ENCODE assay signal across 8 cellular contexts in the genomic region with DNA sequence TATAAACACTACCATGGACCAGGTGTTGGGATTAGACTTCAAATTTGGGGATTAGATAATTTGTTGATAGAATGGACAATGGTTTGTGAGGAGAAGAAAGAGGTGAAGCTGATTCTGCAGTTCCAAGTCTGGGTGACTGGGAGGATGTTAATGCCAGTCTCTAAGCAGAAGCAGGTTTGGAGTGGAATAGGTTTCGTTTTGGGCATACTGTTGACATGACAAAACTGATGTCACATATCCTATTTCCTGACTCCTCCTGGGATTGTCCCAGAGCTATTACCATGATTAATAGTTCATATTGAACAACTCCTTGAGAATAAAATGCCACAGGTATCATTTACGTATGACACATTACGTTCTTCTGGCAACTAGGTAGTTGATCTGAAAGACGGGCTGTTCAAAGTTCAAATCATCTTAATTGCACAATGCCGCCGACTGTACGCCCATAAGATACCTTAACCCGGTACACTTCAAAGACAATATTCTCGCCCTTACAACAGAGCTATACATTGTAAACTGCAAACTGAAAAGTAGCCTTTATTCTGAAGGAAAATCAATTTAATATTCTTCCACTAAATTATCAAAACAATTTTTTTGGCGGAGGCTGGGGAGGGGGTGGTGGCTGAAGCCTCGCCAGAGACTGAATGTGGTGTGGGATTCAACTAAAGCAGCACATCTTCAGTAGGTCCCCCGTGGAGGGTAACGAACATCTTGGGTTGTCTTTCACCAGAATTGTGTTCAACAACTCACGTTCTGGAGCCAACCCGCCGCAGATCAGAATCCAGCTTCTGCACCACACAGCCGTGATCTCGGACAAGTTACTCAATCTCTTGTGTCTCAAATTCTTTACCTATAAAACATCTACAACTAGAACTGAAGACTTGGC. TPM values are rescaled to one million over a fixed set of nuclear protein-coding genes. Genes with fewer than 3 reads are reported as not detected.
DNase-seq lines count a peak whose midpoint lies in the region; ATAC-seq and TF ChIP-seq lines count a peak whose summit lies in the region.

No MANE protein-coding gene starts in this region.

- WGBS in HUES64, result 94% methylated on average over 18 of the region's 18 CpGs
- WGBS in lung, 2 donors, result 88 to 90% methylated on average over 18 of the region's 18 CpGs

- no peak for TF ChIP-seq CTCF in A673 (conservative IDR thresholded peaks at IDR 0.05; ENCODE audit: low read depth, low read length)
- no peak for TF ChIP-seq CTCF in lung (IDR thresholded peaks at IDR 0.05; ENCODE audit: control extremely low read depth, extremely low read depth)
- no peak for TF ChIP-seq CTCF in upper lobe of right lung (IDR thresholded peaks at IDR 0.05)
- no peak for TF ChIP-seq CTCF in BE2C (IDR thresholded peaks at IDR 0.05; ENCODE audit: low read depth, low read length)

- H3K27me3 ChIP-seq in A673 (replicated peaks; ENCODE audit: insufficient read depth, low read depth, low read length, poor library complexity), result no peaks in the 10 kb centered on the region
- H3K27me3 ChIP-seq in HUES64 (ENCODE audit: insufficient read depth, low read length), result no peaks in the 10 kb centered on the region
- no peaks in the 10 kb centered on the region for H3K27me3 ChIP-seq in lung (ENCODE audit: control insufficient read depth, insufficient read depth)
- no peaks in the 10 kb centered on the region for H3K27me3 ChIP-seq in upper lobe of right lung
- no peaks in the 10 kb centered on the region for H3K27me3 ChIP-seq in BE2C

- peak overlapping the region; percentile 93 for H3K27ac ChIP-seq in A673 (ENCODE audit: low read depth, low read length, poor library complexity, severe bottlenecking)
- H3K27ac ChIP-seq in HUES64 (ENCODE audit: low read depth, low read length), result peak overlapping the region; percentile 95
- peak overlapping the region; percentile 88 for H3K27ac ChIP-seq in angular gyrus (ENCODE audit: low read depth, low read length)
- peak overlapping the region; percentile 37 to 90 for H3K27ac ChIP-seq in lung (ENCODE audit: low read depth in 1 of 2, low read length in 1 of 2)
- peak overlapping the region; percentile 94 for H3K27ac ChIP-seq in upper lobe of right lung

- H3K9me3 ChIP-seq in A673 (ENCODE audit: low read depth, low read length, poor library complexity, severe bottlenecking) (no peaks in the 10 kb centered on the region), HUES64 (ENCODE audit: insufficient read depth, low read depth, low read length) (no peaks in the 10 kb centered on the region), lung (ENCODE audit: control insufficient read depth in 2 of 2, insufficient read depth in 1 of 2, low read length in 1 of 2) (no peaks in the 10 kb centered on the region), upper lobe of right lung (no peaks in the 10 kb centered on the region), BE2C (no peaks in the 10 kb centered on the region)

- H3K4me3 ChIP-seq in A673 (ENCODE audit: low read depth, low read length, poor library complexity, severe bottlenecking) (peak overlapping the region; percentile 90), HUES64 (ENCODE audit: low read length) (peak overlapping the region; percentile 93), lung (no peak overlapping the region), upper lobe of right lung (peak overlapping the region; percentile 71), BE2C (ENCODE audit: low read depth, low read length) (no peak overlapping the region)

- intact Hi-C loops in A673 (cut with micrococcal nuclease; ENCODE audit: unreplicated experiment) (loop anchor here (2.0 to 5.0 kb wide), 2 partner anchors 57 to 97 kb away; partner anchors contain the start of gene KAT2B), upper lobe of right lung (cut with DNase I) (no loop called here)

- H3K36me3 ChIP-seq in A673 (ENCODE audit: insufficient read depth, low read length, poor library complexity, severe bottlenecking) (peaks cover 2% of the 10 kb centered on the region), HUES64 (ENCODE audit: insufficient read depth, low read length) (peaks cover 3% of the 10 kb centered on the region; the same call in 1 of the 2 replicates), lung (ENCODE audit: control insufficient read depth in 2 of 2, insufficient read depth in 2 of 2, low read length in 2 of 2) (no peaks in the 10 kb centered on the region), upper lobe of right lung (peaks cover 3% of the 10 kb centered on the region), BE2C (no peaks in the 10 kb centered on the region)

- no TSS peak for BruUV-seq in A673 (replicated peaks; lab: Mats Ljungman, UMichigan)

- CTCF ChIA-PET in A673 (lab: Charles Lee), result no interaction called here

- peaks cover 7% of the 10 kb centered on the region for H3K4me1 ChIP-seq in A673 (ENCODE audit: insufficient read depth, low read length, poor library complexity, severe bottlenecking)
- peaks cover 26% of the 10 kb centered on the region for H3K4me1 ChIP-seq in HUES64 (ENCODE audit: insufficient read depth, low read length)
- peaks cover 2 to 14% of the 10 kb centered on the region in 2 donors for H3K4me1 ChIP-seq in lung (ENCODE audit: control insufficient read depth in 2 of 2, insufficient read depth in 2 of 2, low read length in 2 of 2)
- peaks cover 35% of the 10 kb centered on the region for H3K4me1 ChIP-seq in upper lobe of right lung
- H3K4me1 ChIP-seq in BE2C, result no peaks in the 10 kb centered on the region

- ATAC-seq in lung (ENCODE audit: insufficient read depth, low FRiP score) (no peak), upper lobe of right lung (no peak), GM19463 (IDR thresholded peaks at IDR 0.05; ENCODE audit: unreplicated experiment) (no peak)

- POLR2A ChIA-PET in A673 (lab: Charles Lee; ENCODE audit: low non-redundant PET), result no interaction called here

- H3K9ac ChIP-seq in HUES64 (ENCODE audit: low read depth, low read length), result peak overlapping the region; percentile 95

- DNase-seq in A673 (ENCODE audit: low spot score), result peak; percentile 3
- DNase-seq in lung (ENCODE audit: low spot score), result no peak
- DNase-seq in upper lobe of right lung, result no peak
- DNase-seq in iPS-NIHi11 (ENCODE audit: low spot score), result no peak
- no peak for DNase-seq in BE2C

RNA-seq across cellular contexts. Expression of gene RAB5A, which starts 1.2 kb away (rescaled TPM):
- total RNA-seq in A673 (2021) (49.7 and 50.1 TPM in 2 replicates), lung (10 to 100 TPM; 52.0 to 91.1 TPM), upper lobe of right lung (71.7 TPM)
- 64.5 TPM for polyA plus RNA-seq in HUES64 (2013, experiment 1 of 2)
- polyA plus RNA-seq in HUES64 (2013, experiment 2 of 2), result 87.9 TPM
- polyA plus RNA-seq in lung, result 10 to 100 TPM; 36.8 to 44.5 TPM
- 23.4 TPM for polyA plus RNA-seq in BE2C (2012; ENCODE audit: insufficient read depth, insufficient read length, low read depth)

RNA-seq across cellular contexts. Expression of gene EFHB, which starts 11.6 kb away (rescaled TPM):
- 0.68 TPM in 1 of 2 replicates, not detected in the other for total RNA-seq in A673 (2021)
- polyA plus RNA-seq in HUES64 (2013, experiment 1 of 2), result 0.55 TPM
- 0.57 TPM for polyA plus RNA-seq in HUES64 (2013, experiment 2 of 2)
- total RNA-seq in lung, result 10 to 100 TPM in 1 of 2 donors, 1 to 10 TPM in 1; 6.0 to 12.5 TPM
- polyA plus RNA-seq in lung, result 1 to 10 TPM; 1.4 to 2.2 TPM
- 0.90 TPM for total RNA-seq in upper lobe of right lung
- not detected for polyA plus RNA-seq in BE2C (2012; ENCODE audit: insufficient read depth, insufficient read length, low read depth)

Comparison
In these comparisons a context has a peak if more than half of its experiments do, and no peak if none do; other contexts are left out.
1. H3K4me3 ChIP-seq: peak in A673 (single experiment), HUES64 (single experiment) and upper lobe of right lung (single experiment); none in lung (single experiment) and BE2C (single experiment).
2. Peak in every context shown above with its lines, with median percentiles within 50 percentile points of each other: H3K27ac ChIP-seq.